ENCODE assay signal across 8 cellular contexts in the genomic region with DNA sequence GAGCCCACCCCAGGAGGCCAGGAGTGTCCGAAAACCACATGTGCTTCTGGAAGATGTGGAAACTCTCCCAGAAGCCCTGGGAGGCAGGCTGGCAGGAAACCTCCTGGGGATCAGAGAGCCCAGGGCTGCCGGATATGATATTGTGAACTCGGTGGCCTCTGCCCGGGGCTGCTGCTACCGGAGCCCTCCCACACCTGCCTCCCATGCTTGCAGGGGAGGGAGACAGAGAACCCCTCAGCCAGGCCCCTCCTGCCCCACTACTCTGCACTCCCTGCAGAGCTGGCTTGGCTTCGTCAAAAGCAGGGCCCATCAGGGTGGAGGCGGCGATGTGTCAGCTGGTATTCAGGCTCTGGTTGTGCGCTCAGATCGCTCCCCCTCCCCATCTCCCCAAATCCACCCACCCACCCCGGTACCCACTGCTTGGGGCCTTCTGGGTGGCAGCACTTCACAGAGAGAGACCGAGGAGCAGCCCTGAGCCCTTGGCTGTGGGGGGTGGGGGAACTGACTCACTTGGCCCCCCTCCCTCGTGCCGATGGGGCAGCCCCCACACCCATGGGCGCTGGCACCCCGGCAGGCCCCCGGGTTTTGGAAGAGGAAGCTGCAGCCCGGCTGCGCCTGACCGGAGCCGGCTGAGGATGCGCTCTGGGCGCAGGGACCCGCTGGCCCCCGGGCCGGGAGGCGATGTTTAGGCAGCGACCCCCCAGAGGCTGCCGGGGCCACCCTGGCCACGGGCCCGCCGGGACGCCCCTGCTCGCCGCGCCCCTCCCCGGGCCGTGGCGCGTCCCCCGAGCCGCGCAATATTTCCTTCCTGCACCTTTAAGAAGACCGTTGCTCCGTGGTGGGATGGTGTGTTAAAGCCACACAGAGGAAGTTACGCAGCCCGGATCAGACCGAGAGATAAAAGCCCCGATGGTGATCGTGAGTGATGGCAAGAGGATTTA. TPM values are rescaled to one million over a fixed set of nuclear protein-coding genes. Genes with fewer than 3 reads are reported as not detected.
DNase-seq lines count a peak whose midpoint lies in the region; ATAC-seq and TF ChIP-seq lines count a peak whose summit lies in the region.

No MANE protein-coding gene starts in this region.

- H3K27me3 ChIP-seq in left ventricle myocardium inferior (ENCODE audit: low read depth): peaks cover 95% of the 10 kb centered on the region
- peaks cover 66 to 78% (median 78%) of the 10 kb centered on the region in 3 donors for H3K27me3 ChIP-seq in skeletal muscle tissue (ENCODE audit: control insufficient read depth in 3 of 3, insufficient read depth in 3 of 3, low read length in 3 of 3)

- H3K4me1 ChIP-seq in left ventricle myocardium inferior (peaks cover 45% of the 10 kb centered on the region), skeletal muscle tissue (ENCODE audit: control insufficient read depth in 3 of 3, insufficient read depth in 3 of 3, low read length in 3 of 3) (peaks cover 17 to 19% (median 18%) of the 10 kb centered on the region in 3 donors)

- no peaks in the 10 kb centered on the region for H3K36me3 ChIP-seq in left ventricle myocardium inferior
- H3K36me3 ChIP-seq in skeletal muscle tissue (ENCODE audit: control insufficient read depth in 3 of 3, insufficient read depth in 3 of 3, low read length in 3 of 3): no peaks in the 10 kb centered on the region

- intact Hi-C loops in left ventricle myocardium inferior (cut with micrococcal nuclease): no loop called here

- no peak for ATAC-seq in HG03520 (IDR thresholded peaks at IDR 0.05; ENCODE audit: unreplicated experiment)
- no peak for ATAC-seq in HG03439 (IDR thresholded peaks at IDR 0.05; ENCODE audit: unreplicated experiment)

- no peak overlapping the region for H3K9ac ChIP-seq in skeletal muscle tissue (ENCODE audit: low read depth in 1 of 3, low read length in 3 of 3)

- peak overlapping the region; percentile 74 for H3K4me3 ChIP-seq in left ventricle myocardium inferior
- peak overlapping the region; percentile 49 for H3K4me3 ChIP-seq in skeletal muscle tissue (ENCODE audit: low read length in 3 of 3)

- DNase-seq in NCI-H2196 (lab: John Stamatoyannopoulos, UW; ENCODE audit: unreplicated experiment) (peak; percentile 42), NCI-H2196 treated with DMSO at 0.1 percent for 48 hours (lab: John Stamatoyannopoulos, UW; ENCODE audit: unreplicated experiment) (no peak), SIG-M5 treated with dmso at 0.1 percent for 504 hours (lab: John Stamatoyannopoulos, UW; ENCODE audit: unreplicated experiment) (peak; percentile 83), activated gamma-delta T cell treated with Interleukin-2 at 50 U/mL for 16 hours (peak; percentile 60), left ventricle myocardium inferior (no peak)

- H3K9me3 ChIP-seq in left ventricle myocardium inferior (replicated peaks) (no peaks in the 10 kb centered on the region), skeletal muscle tissue (ENCODE audit: control insufficient read depth in 3 of 3, low read length in 3 of 3) (no peaks in the 10 kb centered on the region)

- no peak for TF ChIP-seq CTCF in left ventricle myocardium inferior (IDR thresholded peaks at IDR 0.05; ENCODE audit: borderline replicate concordance)

- H3K27ac ChIP-seq in left ventricle myocardium inferior (replicated peaks) (no peak overlapping the region), skeletal muscle tissue (ENCODE audit: low read depth, low read length) (no peak overlapping the region)

RNA-seq across cellular contexts. Expression of a gene that starts 0.8 kb away (rescaled TPM):
- 1.9 TPM for total RNA-seq in left ventricle myocardium inferior
- under 0.01 TPM for total RNA-seq in skeletal muscle tissue

Comparison
In these comparisons a context has a peak if more than half of its experiments do, and no peak if none do; other contexts are left out.
1. DNase-seq: peak in NCI-H2196 (single experiment), SIG-M5 treated with dmso at 0.1 percent for 504 hours (single experiment) and activated gamma-delta T cell treated with Interleukin-2 at 50 U/mL for 16 hours (single experiment); none in NCI-H2196 treated with DMSO at 0.1 percent for 48 hours (single experiment) and left ventricle myocardium inferior (single experiment).